In the genomic region with DNA sequence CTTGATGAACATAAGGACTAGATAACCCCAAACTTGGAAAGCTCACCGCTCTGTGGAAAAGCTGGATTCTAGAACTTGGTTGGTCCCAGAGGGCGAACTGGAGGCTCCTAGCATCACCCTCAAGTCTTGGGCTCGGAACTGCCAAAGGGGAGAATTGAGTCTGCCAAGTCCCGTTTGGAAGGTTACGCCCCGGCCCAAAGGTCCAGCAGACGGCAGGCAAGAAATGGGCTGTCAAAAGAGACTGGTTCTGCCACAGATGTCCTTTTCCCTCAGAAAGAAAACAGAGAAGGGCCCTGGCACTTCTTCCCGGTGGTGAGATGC, we compare ENCODE assay signal across 18 cellular contexts.
DNase-seq lines count a peak whose midpoint lies in the region; ATAC-seq, FAIRE-seq and TF ChIP-seq lines count a peak whose summit lies in the region.
"Had no signal": no experiment of that assay in that cellular context is flagged by ENCODE, and none has a peak within 500 bp of the region (broad histone marks: within the 10 kb centered on the region; RNA-seq: fewer than 3 reads in every experiment).

No MANE protein-coding gene starts in this region.

- H3K27me3 ChIP-seq in Panc1 (ENCODE audit: control insufficient read depth, insufficient read depth, low read length) (no peaks in the 10 kb centered on the region), suprapubic skin (no peaks in the 10 kb centered on the region), PC-9 (ENCODE audit: insufficient read depth, low read depth) (no peaks in the 10 kb centered on the region)
- H3K27me3 ChIP-seq: breast epithelium, thyroid gland had no signal

- CTCF ChIA-PET in Panc1 (lab: Charles Lee) (no interaction called here), PC-9 (lab: Charles Lee) (no interaction called here)

- no peaks in the 10 kb centered on the region for H3K9me2 ChIP-seq in PC-9 (ENCODE audit: insufficient read depth)

- in situ Hi-C loops in Panc1 (cut with HindIII; ENCODE audit: low pct_unique_long_range_greater_than_20kb, low sequenced_read_pairs) = no loop called here

- no peak for TF ChIP-seq POLR2A in suprapubic skin (IDR thresholded peaks at IDR 0.05)
- TF ChIP-seq POLR2A in H54 (IDR thresholded peaks at IDR 0.05; ENCODE audit: low read depth, low read length) = no peak

- 80% methylated on average over 8 of the region's 8 CpGs for WGBS in suprapubic skin

- intact Hi-C loops in activated CD4-positive, alpha-beta T cell treated with anti-CD3 and anti-CD28 coated beads, Interleukin-2, amount 10 ng/mL, durations not matched to agents 24 days and 14 days (cut with micrococcal nuclease) = loop anchor here (10.0 kb wide), 2 partner anchors 217 to 847 kb away; no protein-coding TSS in a partner anchor
- intact Hi-C loops in Panc1 (cut with micrococcal nuclease; ENCODE audit: unreplicated experiment) (no loop called here), PC-9 (cut with micrococcal nuclease; ENCODE audit: unreplicated experiment) (loop anchor here (10.0 kb wide), 1 partner anchor 957 kb away; no protein-coding TSS in a partner anchor)

- ATAC-seq in Panc1 (no peak), HG03175 (IDR thresholded peaks at IDR 0.05; ENCODE audit: unreplicated experiment) (no peak)
- ATAC-seq: activated CD8-positive, alpha-beta memory T cell treated with anti-CD3 and anti-CD28 coated beads, Interleukin-2, amount 10 ng/mL, durations not matched to agents 7 days and 5 days; stimulated activated effector memory CD8-positive, alpha-beta T cell treated with anti-CD3 and anti-CD28 coated beads, Interleukin-12 subunit alpha, Interleukin-12 subunit beta, amount 100 ng/mL, for 72 hours had no signal

- POLR2A ChIA-PET in Panc1 (lab: Charles Lee) (no interaction called here), PC-9 (lab: Charles Lee; ENCODE audit: unreplicated experiment) (no interaction called here)

- H3F3A ChIP-seq in PC-9 (ENCODE audit: insufficient read depth, low read depth) = peaks cover 46% of the 10 kb centered on the region

- peaks cover 67% of the 10 kb centered on the region for H3K4me1 Mint-ChIP-seq in activated CD4-positive, alpha-beta T cell treated with anti-CD3 and anti-CD28 coated beads, Interleukin-2, amount 10 ng/mL, durations not matched to agents 24 days and 14 days
- peaks cover 14% of the 10 kb centered on the region for H3K4me1 Mint-ChIP-seq in glutamatergic neuron (ENCODE audit: low read depth, unreplicated experiment)

- peak overlapping the region; percentile 78 for H3K27ac ChIP-seq in Panc1 (ENCODE audit: low read length)
- H3K27ac ChIP-seq in suprapubic skin = no peak overlapping the region
- H3K27ac ChIP-seq in PC-9 = no peak overlapping the region
- H3K27ac ChIP-seq: SK-N-MC, thyroid gland had no signal

- H3K9me3 ChIP-seq in Panc1 (ENCODE audit: control insufficient read depth, insufficient read depth, low read depth, low read length) = no peaks in the 10 kb centered on the region
- no peaks in the 10 kb centered on the region for H3K9me3 ChIP-seq in suprapubic skin
- H3K9me3 ChIP-seq in PC-9 (ENCODE audit: insufficient read depth, low read depth) = no peaks in the 10 kb centered on the region; the same call in 1 of the 2 replicates
- H3K9me3 ChIP-seq: breast epithelium, thyroid gland had no signal

- H3K9me3 Mint-ChIP-seq in activated CD4-positive, alpha-beta T cell treated with anti-CD3 and anti-CD28 coated beads, Interleukin-2, amount 10 ng/mL, durations not matched to agents 24 days and 14 days = no peaks in the 10 kb centered on the region
- no peaks in the 10 kb centered on the region for H3K9me3 Mint-ChIP-seq in glutamatergic neuron (ENCODE audit: unreplicated experiment)
- H3K9me3 Mint-ChIP-seq: stimulated activated effector memory CD8-positive, alpha-beta T cell treated with anti-CD3 and anti-CD28 coated beads, Interleukin-12 subunit alpha, Interleukin-12 subunit beta, amount 100 ng/mL, for 72 hours had no signal

- no peaks in the 10 kb centered on the region; the same call in 1 of the 2 replicates for H3K79me2 ChIP-seq in PC-9 (ENCODE audit: low read depth)

- H3K4me1 ChIP-seq in Panc1 (ENCODE audit: control insufficient read depth, insufficient read depth, low read length) (peaks cover 48% of the 10 kb centered on the region), suprapubic skin (peaks cover 49% of the 10 kb centered on the region), PC-9 (replicated peaks; ENCODE audit: insufficient read depth) (peaks cover 81% of the 10 kb centered on the region)

- no peak for TF ChIP-seq CTCF in Panc1 (IDR thresholded peaks at IDR 0.05)
- TF ChIP-seq CTCF in glutamatergic neuron (IDR thresholded peaks at IDR 0.05; ENCODE audit: partially characterized antibody, unreplicated experiment) = no peak
- TF ChIP-seq CTCF in suprapubic skin (IDR thresholded peaks at IDR 0.05) = no peak
- TF ChIP-seq CTCF in PC-9 (conservative IDR thresholded peaks at IDR 0.05) = no peak

- no peaks in the 10 kb centered on the region for H4K20me1 ChIP-seq in PC-9 (ENCODE audit: insufficient read depth)

- peak overlapping the region; percentile 59 for H3K27ac Mint-ChIP-seq in activated CD4-positive, alpha-beta T cell treated with anti-CD3 and anti-CD28 coated beads, Interleukin-2, amount 10 ng/mL, durations not matched to agents 24 days and 14 days
- H3K27ac Mint-ChIP-seq in glutamatergic neuron (ENCODE audit: unreplicated experiment) = peak overlapping the region; percentile 7
- H3K27ac Mint-ChIP-seq: activated CD8-positive, alpha-beta memory T cell treated with anti-CD3 and anti-CD28 coated beads, Interleukin-2, amount 10 ng/mL, durations not matched to agents 7 days and 5 days; B cell; stimulated activated effector memory CD8-positive, alpha-beta T cell treated with anti-CD3 and anti-CD28 coated beads, Interleukin-12 subunit alpha, Interleukin-12 subunit beta, amount 100 ng/mL, for 72 hours had no signal

- H3K36me3 Mint-ChIP-seq in activated CD4-positive, alpha-beta T cell treated with anti-CD3 and anti-CD28 coated beads, Interleukin-2, amount 10 ng/mL, durations not matched to agents 24 days and 14 days (ENCODE audit: low read depth) = peaks cover 3% of the 10 kb centered on the region
- no peaks in the 10 kb centered on the region for H3K36me3 Mint-ChIP-seq in glutamatergic neuron (ENCODE audit: unreplicated experiment)
- H3K36me3 Mint-ChIP-seq: activated CD8-positive, alpha-beta memory T cell treated with anti-CD3 and anti-CD28 coated beads, Interleukin-2, amount 10 ng/mL, durations not matched to agents 7 days and 5 days had no signal

- H3K4me3 Mint-ChIP-seq in activated CD4-positive, alpha-beta T cell treated with anti-CD3 and anti-CD28 coated beads, Interleukin-2, amount 10 ng/mL, durations not matched to agents 24 days and 14 days = peak overlapping the region; percentile 29
- no peak overlapping the region for H3K4me3 Mint-ChIP-seq in glutamatergic neuron (ENCODE audit: unreplicated experiment)
- H3K4me3 Mint-ChIP-seq: activated CD8-positive, alpha-beta memory T cell treated with anti-CD3 and anti-CD28 coated beads, Interleukin-2, amount 10 ng/mL, durations not matched to agents 7 days and 5 days; B cell; stimulated activated effector memory CD8-positive, alpha-beta T cell treated with anti-CD3 and anti-CD28 coated beads, Interleukin-12 subunit alpha, Interleukin-12 subunit beta, amount 100 ng/mL, for 72 hours had no signal

- no peak for FAIRE-seq in H54 (lab: Jason Lieb, UNC)
- FAIRE-seq: D721Med, RCC 7860 had no signal

- no peak for DNase-seq in activated CD4-positive, alpha-beta T cell treated with anti-CD3 and anti-CD28 coated beads, Interleukin-2, amount 10 ng/mL, durations not matched to agents 24 days and 14 days
- no peak for DNase-seq in activated CD4-positive, alpha-beta T cell treated with anti-CD3 and anti-CD28 coated beads, Interleukin-2, amount 50 U/mL, for 1 hour
- no peak for DNase-seq in Panc1 (ENCODE audit: low read depth, low spot score)
- no peak for DNase-seq in glutamatergic neuron
- DNase-seq in suprapubic skin (ENCODE audit: low spot score in 2 of 2) = peak; percentile 20 to 52
- no peak for DNase-seq in PC-9
- DNase-seq in H54 (ENCODE audit: insufficient read length, low spot score) = no peak
- DNase-seq: activated CD4-positive, alpha-beta T cell treated with anti-CD3 and anti-CD28 coated beads for 1 hour; NCI-H1436 treated with DMSO at 0.1 percent for 48 hours had no signal

- BruUV-seq in Panc1 (replicated peaks; lab: Mats Ljungman, UMichigan) (no TSS peak), PC-9 (replicated peaks; lab: Mats Ljungman, UMichigan) (no TSS peak)

- H3K36me3 ChIP-seq in Panc1 (ENCODE audit: control insufficient read depth, insufficient read depth, low read length) (no peaks in the 10 kb centered on the region), suprapubic skin (no peaks in the 10 kb centered on the region), PC-9 (ENCODE audit: low read depth) (0 out of 2 replicates have a peak, but pooled peaks cover 4% of the 10 kb centered on the region)
- H3K36me3 ChIP-seq: breast epithelium, thyroid gland had no signal

- no peak overlapping the region for H2AFZ ChIP-seq in PC-9

- H3K27me3 Mint-ChIP-seq in activated CD4-positive, alpha-beta T cell treated with anti-CD3 and anti-CD28 coated beads, Interleukin-2, amount 10 ng/mL, durations not matched to agents 24 days and 14 days = no peaks in the 10 kb centered on the region
- H3K27me3 Mint-ChIP-seq in glutamatergic neuron (ENCODE audit: unreplicated experiment) = peaks cover 3% of the 10 kb centered on the region

- no peak for TF ChIP-seq EP300 in suprapubic skin (IDR thresholded peaks at IDR 0.05)

- H3K4me3 ChIP-seq in Panc1 (ENCODE audit: low read depth in 2 of 2, low read length in 2 of 2) (no peak overlapping the region), suprapubic skin (no peak overlapping the region), PC-9 (no peak overlapping the region)
- H3K4me3 ChIP-seq: SK-N-MC, thyroid gland had no signal

- no peak overlapping the region for H3K4me2 ChIP-seq in PC-9

Comparison
In these comparisons a context has a peak if more than half of its experiments do, and no peak if none do; other contexts are left out.
1. DNase-seq: peak in suprapubic skin (2 of 2); none in activated CD4-positive, alpha-beta T cell treated with anti-CD3 and anti-CD28 coated beads, Interleukin-2, amount 10 ng/mL, durations not matched to agents 24 days and 14 days (single experiment), activated CD4-positive, alpha-beta T cell treated with anti-CD3 and anti-CD28 coated beads, Interleukin-2, amount 50 U/mL, for 1 hour (single experiment), Panc1 (single experiment), glutamatergic neuron (single experiment), PC-9 (0 of 2) and H54 (single experiment).